ENCODE assay signal across 24 cellular contexts in the genomic region with DNA sequence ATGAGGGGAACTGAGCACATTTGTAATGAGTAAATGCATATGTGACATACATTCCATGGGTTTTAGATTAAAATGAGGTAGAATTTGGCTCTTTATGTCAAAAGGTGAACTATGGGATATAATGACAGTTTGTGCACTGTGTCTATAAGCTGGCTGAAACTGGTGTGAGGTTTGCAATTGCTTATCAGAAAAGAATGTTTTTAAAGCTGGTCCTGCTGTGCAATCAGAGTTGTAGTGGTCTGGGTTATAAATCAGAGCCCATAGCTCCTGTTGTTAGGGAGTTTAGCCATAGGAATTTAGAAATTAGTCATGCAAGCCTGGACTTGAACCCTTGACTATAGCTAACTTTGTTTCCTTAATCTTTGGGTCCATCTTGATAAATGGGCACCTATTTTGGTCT. TPM values are rescaled to one million over a fixed set of nuclear protein-coding genes. Genes with fewer than 3 reads are reported as not detected.
A peak's percentile ranks its signal among the peaks of the same experiment; 100 is the strongest.
DNase-seq lines count a peak whose midpoint lies in the region; ATAC-seq and TF ChIP-seq lines count a peak whose summit lies in the region.
"Had no signal": no experiment of that assay in that cellular context is flagged by ENCODE, and none has a peak within 500 bp of the region (broad histone marks: within the 10 kb centered on the region; RNA-seq: fewer than 3 reads in every experiment).

No MANE protein-coding gene starts in this region.

- no peak overlapping the region for H2BK120ac ChIP-seq in mesenchymal stem cell (ENCODE audit: low read depth, low read length)

- H3K79me1 ChIP-seq in mesenchymal stem cell (replicated peaks; ENCODE audit: low read length, poor library complexity, severe bottlenecking) = no peaks in the 10 kb centered on the region

- H3K9me3 Mint-ChIP-seq in stimulated activated effector memory CD8-positive, alpha-beta T cell treated with anti-CD3 and anti-CD28 coated beads, Interleukin-12 subunit alpha, Interleukin-12 subunit beta, amount 100 ng/mL, for 72 hours = no peaks in the 10 kb centered on the region
- H3K9me3 Mint-ChIP-seq: CD4-positive, alpha-beta memory T cell had no signal

- H3K18ac ChIP-seq in mesenchymal stem cell (ENCODE audit: low read depth in 1 of 2, low read length in 2 of 2) = no peak overlapping the region

- no peak overlapping the region for H2BK12ac ChIP-seq in mesenchymal stem cell (ENCODE audit: low read length in 2 of 2)

- H3K23ac ChIP-seq in mesenchymal stem cell (ENCODE audit: low read length in 2 of 2) = no peak overlapping the region

- H3K36me3 ChIP-seq in mesenchymal stem cell (ENCODE audit: control insufficient read depth in 1 of 2, insufficient read depth in 2 of 2, low read depth in 1 of 2, low read length in 2 of 2) = no peaks in the 10 kb centered on the region

- no peak for ATAC-seq in stimulated activated effector memory CD8-positive, alpha-beta T cell treated with anti-CD3 and anti-CD28 coated beads, Interleukin-12 subunit alpha, Interleukin-12 subunit beta, amount 100 ng/mL, for 72 hours
- ATAC-seq: K562, Panc1 had no signal

- H3K27ac Mint-ChIP-seq in stimulated activated effector memory CD8-positive, alpha-beta T cell treated with anti-CD3 and anti-CD28 coated beads, Interleukin-12 subunit alpha, Interleukin-12 subunit beta, amount 100 ng/mL, for 72 hours = no peak overlapping the region
- H3K27ac Mint-ChIP-seq: CD4-positive, alpha-beta memory T cell had no signal

- H3K4me2 ChIP-seq in mesenchymal stem cell (ENCODE audit: low read length, poor library complexity, severe bottlenecking) = no peak overlapping the region

- H3K4me1 ChIP-seq in mesenchymal stem cell (ENCODE audit: control insufficient read depth, insufficient read depth, low read depth, low read length) = peaks cover 2% of the 10 kb centered on the region

- H3K4me1 Mint-ChIP-seq in stimulated activated effector memory CD8-positive, alpha-beta T cell treated with anti-CD3 and anti-CD28 coated beads, Interleukin-12 subunit alpha, Interleukin-12 subunit beta, amount 100 ng/mL, for 72 hours = no peaks in the 10 kb centered on the region

- DNase-seq in amniotic epithelial cell (ENCODE audit: low read depth) (peak; percentile 13), choroid plexus epithelial cell (ENCODE audit: low read depth) (peak; percentile 20), mesenchymal stem cell (no peak), inferior parietal cortex (ENCODE audit: extremely low spot score) (no peak), NCI-H1092 treated with DMSO at 0.1 percent for 48 hours (lab: John Stamatoyannopoulos, UW) (no peak), NCI-H345 treated with DMSO at 0.1 percent for 48 hours (lab: John Stamatoyannopoulos, UW; ENCODE audit: unreplicated experiment) (no peak)
- DNase-seq in stimulated activated effector memory CD8-positive, alpha-beta T cell treated with anti-CD3 and anti-CD28 coated beads, Interleukin-12 subunit alpha, Interleukin-12 subunit beta, amount 100 ng/mL, for 72 hours (ENCODE audit: low spot score in 2 of 2) = no peak
- DNase-seq: C1 segment of cervical spinal cord; Caco-2; CD4-positive, alpha-beta memory T cell; DMS 273 treated with DMSO at 0.1 percent for 48 hours; DMS79; H7; Kasumi-1; NCI-H1105; NCI-H1436 treated with DMSO at 0.1 percent for 48 hours; NCI-H2029 treated with DMSO at 0.1 percent for 48 hours; NCI-H510A; NCI-H69; SIG-M5; SW 1271 had no signal

- H3K9ac ChIP-seq in mesenchymal stem cell (ENCODE audit: low read length) = no peak overlapping the region

- no peak overlapping the region for H4K8ac ChIP-seq in mesenchymal stem cell (ENCODE audit: low read length)

- no peak overlapping the region for H2AFZ ChIP-seq in mesenchymal stem cell (ENCODE audit: low read depth, low read length)

- H3K4ac ChIP-seq in mesenchymal stem cell (ENCODE audit: low read depth in 1 of 2, low read length in 2 of 2) = no peak overlapping the region

- H3K4me3 Mint-ChIP-seq in stimulated activated effector memory CD8-positive, alpha-beta T cell treated with anti-CD3 and anti-CD28 coated beads, Interleukin-12 subunit alpha, Interleukin-12 subunit beta, amount 100 ng/mL, for 72 hours = no peak overlapping the region
- H3K4me3 Mint-ChIP-seq: CD4-positive, alpha-beta memory T cell had no signal

- H3K36me3 Mint-ChIP-seq in stimulated activated effector memory CD8-positive, alpha-beta T cell treated with anti-CD3 and anti-CD28 coated beads, Interleukin-12 subunit alpha, Interleukin-12 subunit beta, amount 100 ng/mL, for 72 hours = no peaks in the 10 kb centered on the region
- H3K36me3 Mint-ChIP-seq: CD4-positive, alpha-beta memory T cell had no signal

- H3K9me3 ChIP-seq in mesenchymal stem cell (ENCODE audit: control insufficient read depth, low read length) = no peaks in the 10 kb centered on the region
- H3K9me3 ChIP-seq: Caco-2 had no signal

- H3K4me3 ChIP-seq in choroid plexus epithelial cell (ENCODE audit: low read depth, low read length) (no peak overlapping the region), mesenchymal stem cell (ENCODE audit: insufficient read depth in 1 of 2, low read depth in 1 of 2, low read length in 2 of 2) (no peak overlapping the region)
- H3K4me3 ChIP-seq: K562, SK-N-MC had no signal

- no peak overlapping the region for H3K14ac ChIP-seq in mesenchymal stem cell (ENCODE audit: low read length in 2 of 2)

- H4K91ac ChIP-seq in mesenchymal stem cell (ENCODE audit: low read length) = no peak overlapping the region

- peak overlapping the region; percentile 30 for H3K27ac ChIP-seq in mesenchymal stem cell (ENCODE audit: low read length, poor library complexity, severe bottlenecking)
- H3K27ac ChIP-seq: SK-N-MC had no signal

- H2AK5ac ChIP-seq in mesenchymal stem cell (ENCODE audit: low read length, severe bottlenecking) = no peak overlapping the region

- TF ChIP-seq CTCF in choroid plexus epithelial cell (conservative IDR thresholded peaks at IDR 0.05; ENCODE audit: low read depth, low read length) = no peak

- no peak overlapping the region for H2BK5ac ChIP-seq in mesenchymal stem cell (ENCODE audit: low read depth, low read length, poor library complexity, severe bottlenecking)

- no peak overlapping the region for H2BK15ac ChIP-seq in mesenchymal stem cell (ENCODE audit: low read depth, poor library complexity, severe bottlenecking)

- peaks cover 0 to 29% of the 10 kb centered on the region in 2 experiments for H3K27me3 ChIP-seq in mesenchymal stem cell (ENCODE audit: control insufficient read depth in 1 of 2, insufficient read depth in 1 of 2, low read length in 2 of 2)

RNA-seq across cellular contexts. Expression of gene GATB, which starts 23.1 kb away (rescaled TPM):
- polyA plus RNA-seq in mesenchymal stem cell (2013, experiment 1 of 2) = 12.0 TPM
- 11.8 TPM for polyA plus RNA-seq in mesenchymal stem cell (2013, experiment 2 of 2)

Comparison
In these comparisons a context has a peak if more than half of its experiments do, and no peak if none do; other contexts are left out.
1. DNase-seq: peak in amniotic epithelial cell (single experiment) and choroid plexus epithelial cell (single experiment); none in mesenchymal stem cell (single experiment), inferior parietal cortex (single experiment), NCI-H1092 treated with DMSO at 0.1 percent for 48 hours (single experiment), NCI-H345 treated with DMSO at 0.1 percent for 48 hours (single experiment) and stimulated activated effector memory CD8-positive, alpha-beta T cell treated with anti-CD3 and anti-CD28 coated beads, Interleukin-12 subunit alpha, Interleukin-12 subunit beta, amount 100 ng/mL, for 72 hours (0 of 2).